Comparison of ENCODE assay signal across 8 cellular contexts in the genomic region with DNA sequence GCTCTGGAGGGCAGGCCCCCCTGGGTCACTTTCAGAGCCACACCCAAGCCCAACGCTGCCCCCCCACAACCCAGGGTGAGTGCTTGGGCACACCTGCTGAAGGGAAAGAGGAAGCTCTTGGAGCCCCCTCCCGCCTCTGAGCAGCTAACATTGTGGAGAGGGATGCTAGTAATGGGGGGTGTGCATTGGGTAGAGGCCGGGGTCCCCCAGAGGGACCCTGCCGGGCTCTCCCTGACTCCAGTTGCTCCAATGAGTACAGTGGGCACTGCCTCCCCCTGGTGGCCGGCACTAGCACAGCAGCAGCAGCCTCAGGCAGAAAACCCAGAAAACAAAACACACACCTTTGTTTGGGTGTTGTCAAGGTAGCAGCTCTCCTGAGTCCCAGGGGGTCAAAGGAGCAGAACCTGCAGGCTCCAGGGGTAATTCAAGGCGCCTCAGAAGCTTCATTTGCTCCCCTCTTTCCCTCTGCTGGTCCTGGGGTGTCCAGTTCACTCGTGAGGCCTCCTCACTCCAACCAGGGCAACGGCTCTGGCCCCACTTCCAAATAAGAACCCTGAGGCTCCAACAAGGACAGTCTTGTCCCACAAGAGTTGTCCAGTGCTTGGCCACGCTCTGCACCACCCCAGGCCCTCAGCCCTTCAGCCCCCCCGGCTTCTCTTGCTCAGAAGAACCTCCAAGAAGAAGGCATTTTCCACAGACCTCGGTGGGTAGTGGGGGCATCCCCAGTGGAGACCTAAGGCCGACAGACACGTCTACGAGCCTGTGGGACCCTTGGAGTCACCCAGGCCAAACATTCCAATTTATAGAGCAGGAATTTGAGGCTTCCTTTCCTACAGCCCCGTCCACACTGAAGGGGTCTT. TPM values are rescaled to one million over a fixed set of nuclear protein-coding genes. Genes with fewer than 3 reads are reported as not detected.
DNase-seq lines count a peak whose midpoint lies in the region; ATAC-seq and TF ChIP-seq lines count a peak whose summit lies in the region.

No MANE protein-coding gene starts in this region.

- CTCF ChIA-PET in activated naive CD4-positive, alpha-beta T cell treated with anti-CD3 and anti-CD28 coated beads for 36 hours (lab: Charles Lee) = interaction anchor here (0.6 to 5.7 kb wide), 17 partner anchors 8 to 126 kb away, joined by 3 to 85 read pairs (median 7); a partner anchor contains a TSS

- DNase-seq in GDM1 (lab: John Stamatoyannopoulos, UW) (peak; percentile 35), LHCN-M2 (ENCODE audit: low read depth) (peak; percentile 36), SK-N-DZ (ENCODE audit: low spot score) (peak; percentile 72), glomerular visceral epithelial cell (ENCODE audit: extremely low spot score) (peak; percentile 78), omental fat pad (ENCODE audit: low spot score) (peak; percentile 72)
- peak; percentile 89 for DNase-seq in activated naive CD4-positive, alpha-beta T cell treated with anti-CD3 and anti-CD28 coated beads for 36 hours

- H3K27ac ChIP-seq in temporal lobe (ENCODE audit: low read depth, low read length) = peak overlapping the region; percentile 58

- no peaks in the 10 kb centered on the region for H3K36me3 Mint-ChIP-seq in activated naive CD4-positive, alpha-beta T cell treated with anti-CD3 and anti-CD28 coated beads for 36 hours (ENCODE audit: low read depth)

- intact Hi-C loops in activated naive CD4-positive, alpha-beta T cell treated with anti-CD3 and anti-CD28 coated beads for 36 hours (cut with micrococcal nuclease) = loop anchor here (1.0 to 10.0 kb wide), 5 partner anchors 89 to 917 kb away; a partner anchor contains a TSS

- H3K4me1 Mint-ChIP-seq in activated naive CD4-positive, alpha-beta T cell treated with anti-CD3 and anti-CD28 coated beads for 36 hours (ENCODE audit: low read depth) = peaks cover 39% of the 10 kb centered on the region

- H3K27ac Mint-ChIP-seq in activated naive CD4-positive, alpha-beta T cell treated with anti-CD3 and anti-CD28 coated beads for 36 hours = peak overlapping the region; percentile 72

- peak overlapping the region; percentile 93 for H3K4me3 Mint-ChIP-seq in activated naive CD4-positive, alpha-beta T cell treated with anti-CD3 and anti-CD28 coated beads for 36 hours

- ATAC-seq in omental fat pad (ENCODE audit: low FRiP score) = no peak
- no peak for ATAC-seq in HG03039 (IDR thresholded peaks at IDR 0.05; ENCODE audit: unreplicated experiment)

- peak in 2 of 3 donors; percentile 37 to 85 for TF ChIP-seq CTCF in omental fat pad (IDR thresholded peaks at IDR 0.05)

- no peaks in the 10 kb centered on the region for H3K27me3 Mint-ChIP-seq in activated naive CD4-positive, alpha-beta T cell treated with anti-CD3 and anti-CD28 coated beads for 36 hours (ENCODE audit: low read depth)

- H3K9me3 Mint-ChIP-seq in activated naive CD4-positive, alpha-beta T cell treated with anti-CD3 and anti-CD28 coated beads for 36 hours = no peaks in the 10 kb centered on the region

RNA-seq across cellular contexts. Expression of a gene that starts 16.1 kb away (rescaled TPM):
- total RNA-seq in LHCN-M2 (2014; rRNA removed) (0.34 and 1.3 TPM in 2 replicates), omental fat pad (10 to 100 TPM; 23.4 to 29.1 (median 26.9) TPM), temporal lobe (1.5 TPM)
- 0.56 TPM for polyA plus RNA-seq in LHCN-M2 (2012)
- 2.5 and 5.4 TPM in 2 replicates for polyA plus RNA-seq in SK-N-DZ (2014; cell fraction: cytosol; rRNA removed)
- polyA plus RNA-seq in SK-N-DZ (2014; cell fraction: nucleus; rRNA removed) = 6.9 and 7.7 TPM in 2 replicates
- total RNA-seq in activated naive CD4-positive, alpha-beta T cell treated with anti-CD3 and anti-CD28 coated beads for 36 hours = 1 to 10 TPM; 3.9 to 4.7 TPM

RNA-seq across cellular contexts. Expression of a gene that starts 26.6 kb away (rescaled TPM):
- 15.5 and 17.8 TPM in 2 replicates for total RNA-seq in LHCN-M2 (2014; rRNA removed)
- polyA plus RNA-seq in LHCN-M2 (2012) = 5.9 TPM
- 211 and 229 TPM in 2 replicates for polyA plus RNA-seq in SK-N-DZ (2014; cell fraction: cytosol; rRNA removed)
- 616 and 634 TPM in 2 replicates for polyA plus RNA-seq in SK-N-DZ (2014; cell fraction: nucleus; rRNA removed)
- total RNA-seq in activated naive CD4-positive, alpha-beta T cell treated with anti-CD3 and anti-CD28 coated beads for 36 hours = 10 to 100 TPM; 29.5 to 32.5 TPM
- 100 to 1,000 TPM in 1 of 4 donors, 10 to 100 TPM in 3; 33.9 to 177 (median 68.9) TPM for total RNA-seq in omental fat pad
- 92.0 TPM for total RNA-seq in temporal lobe

Comparison
In these comparisons a context has a peak if more than half of its experiments do, and no peak if none do; other contexts are left out.
1. DNase-seq: peak in every context shown above with its lines; median percentile 89 in activated naive CD4-positive, alpha-beta T cell treated with anti-CD3 and anti-CD28 coated beads for 36 hours; 78 in glomerular visceral epithelial cell; 72 in SK-N-DZ; 72 in omental fat pad; 36 in LHCN-M2; 35 in GDM1.